Comparison of ENCODE assay signal across 8 cellular contexts in the genomic region with DNA sequence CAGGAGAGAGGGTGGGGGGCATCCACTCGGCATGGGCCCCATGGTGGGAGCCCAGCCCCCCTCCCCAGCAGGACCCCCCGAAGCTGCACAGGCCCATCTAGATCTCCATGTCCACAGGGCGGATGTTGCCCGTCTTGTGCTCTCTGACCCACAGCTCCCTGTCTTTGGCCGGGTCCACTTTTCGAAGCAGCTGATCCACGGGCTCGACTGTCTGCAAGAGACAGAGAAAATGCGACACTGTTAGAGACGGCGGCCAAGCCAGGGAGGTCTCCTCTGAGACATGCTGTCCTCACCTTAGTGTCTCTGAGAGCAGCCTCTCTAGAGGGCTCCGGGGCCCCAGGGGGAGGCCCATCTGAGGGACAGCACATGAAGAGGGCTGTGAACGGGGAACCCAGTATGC. TPM values are rescaled to one million over a fixed set of nuclear protein-coding genes. Genes with fewer than 3 reads are reported as not detected.
"Had no signal": no experiment of that assay in that cellular context is flagged by ENCODE, and none has a peak within 500 bp of the region (broad histone marks: within the 10 kb centered on the region; RNA-seq: fewer than 3 reads in every experiment).

No MANE protein-coding gene starts in this region.

- H3K27me3 Mint-ChIP-seq: IgD-negative memory B cell had no signal

- H3K4me3 Mint-ChIP-seq: IgD-negative memory B cell had no signal

- DNase-seq: IMR-90, KBM-7 had no signal

- H3K27ac ChIP-seq: HL-60 had no signal

- H3K4me3 ChIP-seq: K562 had no signal

- H3K4me1 Mint-ChIP-seq: IgD-negative memory B cell had no signal

- H3K9me3 Mint-ChIP-seq: IgD-negative memory B cell had no signal

- ATAC-seq: HepG2, K562 had no signal

RNA-seq across cellular contexts. Expression of gene RCVRN, which starts 12.1 kb away (rescaled TPM):
- total RNA-seq: HepG2, HT-29, HT1080, IMR-90, K562 had no signal
